In genomic region chr18:26448714-26449159, GRCh38 we compare ENCODE assay signal across 20 cellular contexts.
DNase-seq lines count a peak whose midpoint lies in the region; ATAC-seq, FAIRE-seq and TF ChIP-seq lines count a peak whose summit lies in the region.
"Had no signal": no experiment of that assay in that cellular context is flagged by ENCODE, and none has a peak within 500 bp of the region (broad histone marks: within the 10 kb centered on the region; RNA-seq: fewer than 3 reads in every experiment).

No MANE protein-coding gene starts in this region.

- H3K4me1 ChIP-seq in foreskin keratinocyte = no peaks in the 10 kb centered on the region
- no peaks in the 10 kb centered on the region for H3K4me1 ChIP-seq in adrenal gland (replicated peaks in 1 of 2)
- H3K4me1 ChIP-seq in endodermal cell (ENCODE audit: control insufficient read depth, insufficient read depth, low read length) = no peaks in the 10 kb centered on the region

- DNase-seq in GM18507 (ENCODE audit: extremely low spot score, insufficient read length, low read depth) (no peak), foreskin keratinocyte (peak in 1 of 2 donors; percentile 34), NCI-H1092 treated with DMSO at 0.1 percent for 48 hours (lab: John Stamatoyannopoulos, UW) (no peak), adrenal gland (no peak), endodermal cell (no peak)
- no peak for DNase-seq in stimulated activated CD4-positive, alpha-beta T cell treated with anti-CD3 and anti-CD28 coated beads, Interleukin-4, amount 100 ng/mL, for 4 hours
- DNase-seq: activated CD4-positive, alpha-beta memory T cell treated with anti-CD3 and anti-CD28 coated beads, Interleukin-2, amount 10 ng/mL, durations not matched to agents 7 days and 5 days; amygdala; foreskin melanocyte; naive B cell; NCI-H2029 treated with DMSO at 0.1 percent for 48 hours; NCI-H526; stimulated activated naive CD4-positive, alpha-beta T cell had no signal

- no peaks in the 10 kb centered on the region for H3K27me3 Mint-ChIP-seq in endodermal cell (ENCODE audit: insufficient read depth)

- peaks cover 0 to under 1% (median 0%) of the 10 kb centered on the region in 3 donors for H3K9me3 ChIP-seq in adrenal gland (replicated peaks in 1 of 3)
- peaks cover 5% of the 10 kb centered on the region for H3K9me3 ChIP-seq in endodermal cell (ENCODE audit: control insufficient read depth, low read length)

- FAIRE-seq in GM18507 (lab: Jason Lieb, UNC) = peak; percentile 72
- FAIRE-seq: GM12892, RCC 7860, urothelium cell line had no signal

- H3K27ac ChIP-seq in foreskin keratinocyte (no peak overlapping the region), adrenal gland (peak overlapping the region in 1 of 5 donors; percentile 41), endodermal cell (ENCODE audit: low read depth, low read length) (no peak overlapping the region)
- H3K27ac ChIP-seq: VCaP had no signal

- no peak overlapping the region for H3K4me3 ChIP-seq in adrenal gland
- no peak overlapping the region for H3K4me3 ChIP-seq in endodermal cell (ENCODE audit: low read length)

- ATAC-seq in GM21390 (IDR thresholded peaks at IDR 0.05; ENCODE audit: unreplicated experiment) = peak; percentile 49
- ATAC-seq in HG03469 (IDR thresholded peaks at IDR 0.05; ENCODE audit: unreplicated experiment) = peak; percentile 54
- ATAC-seq in foreskin keratinocyte = peak; percentile 38

- H3K4me1 Mint-ChIP-seq in endodermal cell = peaks cover 6% of the 10 kb centered on the region
- H3K4me1 Mint-ChIP-seq: activated CD4-positive, alpha-beta memory T cell treated with anti-CD3 and anti-CD28 coated beads, Interleukin-2, amount 10 ng/mL, durations not matched to agents 7 days and 5 days; naive B cell had no signal

- H3K4me3 Mint-ChIP-seq in endodermal cell = no peak overlapping the region
- H3K4me3 Mint-ChIP-seq: activated CD4-positive, alpha-beta memory T cell treated with anti-CD3 and anti-CD28 coated beads, Interleukin-2, amount 10 ng/mL, durations not matched to agents 7 days and 5 days; activated T-helper 1 cell treated with anti-CD3 and anti-CD28 coated beads, Interleukin-12 subunit alpha, Interleukin-12 subunit beta, Interleukin-2, Interleukin-4 antibody, amounts not matched to agents 30 ng/mL and 10 ng/mL and 1 ng/mL, durations not matched to agents 14 hours and 24 hours and 36 hours; naive B cell had no signal

- intact Hi-C loops in adrenal gland (cut with DNase I) = no loop called here

- H3K36me3 ChIP-seq in adrenal gland (replicated peaks in 1 of 2) (no peaks in the 10 kb centered on the region), endodermal cell (ENCODE audit: control insufficient read depth, insufficient read depth, low read length) (no peaks in the 10 kb centered on the region)

- TF ChIP-seq CTCF in foreskin keratinocyte (conservative IDR thresholded peaks at IDR 0.05) = no peak
- TF ChIP-seq CTCF in adrenal gland (IDR thresholded peaks at IDR 0.05) = no peak
- TF ChIP-seq CTCF in endodermal cell (conservative IDR thresholded peaks at IDR 0.05) = no peak

- WGBS in adrenal gland, 4 donors = 71 to 83% (median 76%) methylated on average over 8 of the region's 8 CpGs
- 85 to 100% methylated on average over 3 to 8 of the region's 8 CpGs for WGBS in endodermal cell (ENCODE audit: insufficient coverage in 1 of 2, insufficient read length in 1 of 2), 2 experiments

- H3K9ac ChIP-seq in endodermal cell (ENCODE audit: extremely low read depth, low read length, poor library complexity, severe bottlenecking) = no peak overlapping the region

- no peaks in the 10 kb centered on the region for H3K9me3 Mint-ChIP-seq in endodermal cell
- H3K9me3 Mint-ChIP-seq: activated CD4-positive, alpha-beta memory T cell treated with anti-CD3 and anti-CD28 coated beads, Interleukin-2, amount 10 ng/mL, durations not matched to agents 7 days and 5 days; activated T-helper 1 cell treated with anti-CD3 and anti-CD28 coated beads, Interleukin-12 subunit alpha, Interleukin-12 subunit beta, Interleukin-2, Interleukin-4 antibody, amounts not matched to agents 30 ng/mL and 10 ng/mL and 1 ng/mL, durations not matched to agents 14 hours and 24 hours and 36 hours had no signal

- no peak for TF ChIP-seq POLR2A in adrenal gland (IDR thresholded peaks at IDR 0.05)

- H3K27ac Mint-ChIP-seq in endodermal cell = no peak overlapping the region
- H3K27ac Mint-ChIP-seq: activated CD4-positive, alpha-beta memory T cell treated with anti-CD3 and anti-CD28 coated beads, Interleukin-2, amount 10 ng/mL, durations not matched to agents 7 days and 5 days; activated T-helper 1 cell treated with anti-CD3 and anti-CD28 coated beads, Interleukin-12 subunit alpha, Interleukin-12 subunit beta, Interleukin-2, Interleukin-4 antibody, amounts not matched to agents 30 ng/mL and 10 ng/mL and 1 ng/mL, durations not matched to agents 14 hours and 24 hours and 36 hours; naive B cell had no signal

- no peaks in the 10 kb centered on the region for H3K27me3 ChIP-seq in foreskin keratinocyte
- no peaks in the 10 kb centered on the region for H3K27me3 ChIP-seq in adrenal gland
- no peaks in the 10 kb centered on the region for H3K27me3 ChIP-seq in endodermal cell (ENCODE audit: control insufficient read depth, insufficient read depth, low read length, poor library complexity, severe bottlenecking)

- H3K36me3 Mint-ChIP-seq in endodermal cell (ENCODE audit: low read depth) = no peaks in the 10 kb centered on the region
- H3K36me3 Mint-ChIP-seq: naive B cell had no signal
